ENCODE assay signal across 22 cellular contexts in genomic region chr3:10952525-10952924, GRCh38. TPM values are rescaled to one million over a fixed set of nuclear protein-coding genes. Genes with fewer than 3 reads are reported as not detected.
DNase-seq lines count a peak whose midpoint lies in the region; ATAC-seq, FAIRE-seq and TF ChIP-seq lines count a peak whose summit lies in the region.
"Had no signal": no experiment of that assay in that cellular context is flagged by ENCODE, and none has a peak within 500 bp of the region (broad histone marks: within the 10 kb centered on the region; RNA-seq: fewer than 3 reads in every experiment).

No MANE protein-coding gene starts in this region.

- in situ Hi-C loops in HepG2 (cut with HindIII; ENCODE audit: extremely low pct_ligation_motif_present, low pct_unique_long_range_greater_than_20kb), result no loop called here
- in situ Hi-C loops in mammary epithelial cell (cut with MboI; ENCODE audit: low sequenced_read_pairs in 2 of 2), result loop anchor here in 1 of 2 donors (5.0 kb wide), 1 partner anchor 105 kb away; no protein-coding TSS in a partner anchor

- H3K4me1 ChIP-seq in HepG2 (ENCODE audit: insufficient read depth, low read length), result no peaks in the 10 kb centered on the region
- H3K4me1 ChIP-seq in right lobe of liver, result no peaks in the 10 kb centered on the region
- H3K4me1 ChIP-seq in mammary epithelial cell (ENCODE audit: insufficient read depth, low read length), result no peaks in the 10 kb centered on the region

- H3K27ac ChIP-seq in HepG2 (ENCODE audit: extremely low read length, insufficient read depth, low read length) (no peak overlapping the region), right lobe of liver (no peak overlapping the region), neural cell (ENCODE audit: low read length) (no peak overlapping the region), mammary epithelial cell (ENCODE audit: insufficient read depth, low read depth, low read length) (no peak overlapping the region)

- H4K20me1 ChIP-seq in HepG2 (ENCODE audit: insufficient read depth, low read length) (no peaks in the 10 kb centered on the region), neural cell (ENCODE audit: insufficient read depth) (no peaks in the 10 kb centered on the region), mammary epithelial cell (ENCODE audit: insufficient read depth, low read length) (no peaks in the 10 kb centered on the region)

- peaks cover 8 to 47% of the 10 kb centered on the region in 2 experiments; a peak in 4 of 5 replicates for H3K27me3 ChIP-seq in HepG2 (ENCODE audit: control insufficient read depth in 1 of 2, insufficient read depth in 2 of 2, low read length in 2 of 2)
- no peaks in the 10 kb centered on the region for H3K27me3 ChIP-seq in right lobe of liver
- no peaks in the 10 kb centered on the region for H3K27me3 ChIP-seq in neural cell (ENCODE audit: insufficient read depth, low read depth, low read length)
- H3K27me3 ChIP-seq in mammary epithelial cell (ENCODE audit: insufficient read depth, low read length), result peaks cover 2% of the 10 kb centered on the region

- TF ChIP-seq POLR2A in HepG2 (IDR thresholded peaks at IDR 0.05; ENCODE audit: insufficient read depth in 1 of 2, low read depth in 2 of 2, low read length in 2 of 2), result no peak
- TF ChIP-seq POLR2A in right lobe of liver (IDR thresholded peaks at IDR 0.05), result no peak

- 0% methylated on average over 1 of the region's 3 CpGs for WGBS in HepG2 (ENCODE audit: low lambda C conversion rate)
- 29% methylated on average over 2 of the region's 3 CpGs for WGBS in right lobe of liver (ENCODE audit: insufficient coverage, low coverage, low lambda C conversion rate, missing lambda C conversion rate)
- 71% methylated on average over 2 of the region's 3 CpGs for WGBS in mammary epithelial cell (ENCODE audit: low coverage, missing lambda C conversion rate)

- FAIRE-seq in HepG2 (lab: Jason Lieb, UNC), result no peak
- FAIRE-seq: GM12891, GM18507, H1 had no signal

- POLR2A ChIA-PET in HepG2 (lab: Yijun Ruan, JAX), result no interaction called here

- intact Hi-C loops in HepG2 (cut with micrococcal nuclease; ENCODE audit: unreplicated experiment), result no loop called here
- intact Hi-C loops in right lobe of liver (cut with DNase I), result no loop called here
- intact Hi-C loops in mammary epithelial cell (cut with micrococcal nuclease), result no loop called here

- H3F3A ChIP-seq in neural cell (ENCODE audit: insufficient read depth, low read length, poor library complexity, severe bottlenecking), result no peaks in the 10 kb centered on the region

- ATAC-seq in HepG2 (no peak), right lobe of liver (no peak)
- ATAC-seq: HCT116 had no signal

- dilution Hi-C loops in mammary epithelial cell (cut with HindIII; ENCODE audit: low sequenced_read_pairs), result no loop called here

- TF ChIP-seq EP300 in HepG2 (IDR thresholded peaks at IDR 0.05; ENCODE audit: low read depth in 2 of 2, low read length in 2 of 2), result no peak
- no peak for TF ChIP-seq EP300 in HepG2 (CRISPR knock-in tag; IDR thresholded peaks at IDR 0.05; ENCODE audit: borderline replicate concordance)
- TF ChIP-seq EP300 in neural cell (conservative IDR thresholded peaks at IDR 0.05; ENCODE audit: poor library complexity, severe bottlenecking), result no peak

- DNase-seq in HepG2 (ENCODE audit: low spot score) (no peak), right lobe of liver (no peak), NCI-H69 (lab: John Stamatoyannopoulos, UW) (peak; percentile 19), mucosa of gallbladder (ENCODE audit: low spot score) (no peak), mammary epithelial cell (no peak)
- DNase-seq: C1 segment of cervical spinal cord; Calu3; CD4-positive, alpha-beta memory T cell; COR-L47; DMS53; DMS79 treated with DMSO at 0.1 percent for 48 hours; GF-D8; H9 had no signal

- TF ChIP-seq RAD21 in HepG2 (CRISPR knock-in tag; IDR thresholded peaks at IDR 0.05) (no peak), neural cell (conservative IDR thresholded peaks at IDR 0.05) (no peak)

- H3K36me3 ChIP-seq in HepG2 (replicated peaks in 1 of 2; ENCODE audit: control insufficient read depth in 1 of 2, insufficient read depth in 2 of 2, low read length in 2 of 2), result no peaks in the 10 kb centered on the region
- H3K36me3 ChIP-seq in right lobe of liver, result no peaks in the 10 kb centered on the region
- no peaks in the 10 kb centered on the region for H3K36me3 ChIP-seq in neural cell (ENCODE audit: insufficient read depth, low read length)
- H3K36me3 ChIP-seq in mammary epithelial cell (ENCODE audit: insufficient read depth, low read length), result no peaks in the 10 kb centered on the region

- H3K4me2 ChIP-seq in HepG2 (ENCODE audit: low read depth, low read length), result no peak overlapping the region
- H3K4me2 ChIP-seq in neural cell (ENCODE audit: low read length), result no peak overlapping the region
- H3K4me2 ChIP-seq in mammary epithelial cell (ENCODE audit: insufficient read depth, low read depth, low read length), result no peak overlapping the region

- no peaks in the 10 kb centered on the region for H3K9me3 ChIP-seq in HepG2 (ENCODE audit: low read length)
- no peaks in the 10 kb centered on the region for H3K9me3 ChIP-seq in right lobe of liver
- H3K9me3 ChIP-seq in neural cell (ENCODE audit: low read length), result no peaks in the 10 kb centered on the region
- H3K9me3 ChIP-seq in mammary epithelial cell (replicated peaks; ENCODE audit: insufficient read depth, low read length), result no peaks in the 10 kb centered on the region

- TF ChIP-seq CTCF in HepG2 (CRISPR knock-in tag; IDR thresholded peaks at IDR 0.05) (no peak), right lobe of liver (IDR thresholded peaks at IDR 0.05) (no peak), neural cell (IDR thresholded peaks at IDR 0.05; ENCODE audit: poor library complexity, severe bottlenecking) (no peak), mammary epithelial cell (conservative IDR thresholded peaks at IDR 0.05 in 1 of 2, IDR thresholded peaks at IDR 0.05 in 1 of 2; ENCODE audit: extremely low read depth in 1 of 2, insufficient read depth in 1 of 2, low read depth in 1 of 2, low read length in 2 of 2) (no peak)

- H3K79me2 ChIP-seq in HepG2 (ENCODE audit: insufficient read depth, low read length) (no peaks in the 10 kb centered on the region), neural cell (replicated peaks; ENCODE audit: insufficient read depth, low read length) (no peaks in the 10 kb centered on the region), mammary epithelial cell (ENCODE audit: insufficient read depth, low read length) (no peaks in the 10 kb centered on the region)

- H3K9ac ChIP-seq in HepG2 (ENCODE audit: insufficient read depth, low read depth, low read length), result no peak overlapping the region
- peak overlapping the region; percentile 34 for H3K9ac ChIP-seq in neural cell (ENCODE audit: low read length)
- no peak overlapping the region for H3K9ac ChIP-seq in mammary epithelial cell (ENCODE audit: insufficient read depth, low read length)

- H2AFZ ChIP-seq in HepG2 (ENCODE audit: low read length), result no peak overlapping the region
- H2AFZ ChIP-seq in neural cell (ENCODE audit: low read depth, low read length), result no peak overlapping the region
- no peak overlapping the region for H2AFZ ChIP-seq in mammary epithelial cell (ENCODE audit: low read depth, low read length)

- no peak overlapping the region for H3K4me3 ChIP-seq in HepG2 (replicated peaks in 1 of 3; ENCODE audit: insufficient read depth in 1 of 3, low read depth in 2 of 3, low read length in 3 of 3)
- H3K4me3 ChIP-seq in right lobe of liver, result no peak overlapping the region
- H3K4me3 ChIP-seq in neural cell (ENCODE audit: low read length), result no peak overlapping the region
- no peak overlapping the region for H3K4me3 ChIP-seq in mammary epithelial cell (replicated peaks in 1 of 3; ENCODE audit: insufficient read depth in 1 of 3, low read depth in 2 of 3, low read length in 3 of 3)

- BruUV-seq in HepG2 (replicated peaks; lab: Mats Ljungman, UMichigan) (no TSS peak), mammary epithelial cell (replicated peaks; lab: Mats Ljungman, UMichigan) (no TSS peak)

- CTCF ChIA-PET in HepG2 (lab: Yijun Ruan, JAX; ENCODE audit: low intra/inter-chr PET ratio, low total read pairs) (no interaction called here), mammary epithelial cell (lab: Charles Lee; ENCODE audit: low non-redundant PET) (interaction anchor here (0.6 kb wide), 1 partner anchor 47 kb away, joined by 3 read pairs; no protein-coding TSS in a partner anchor)

- H3K9me2 ChIP-seq in neural cell (ENCODE audit: insufficient read depth, low read length), result no peaks in the 10 kb centered on the region

RNA-seq across cellular contexts. Expression of gene SLC6A1, which starts 40.0 kb away (rescaled TPM):
- total RNA-seq in HepG2 (2016; rRNA removed; fragmentation: Illumina TruSeq; extraction: Trizol), result not detected in 2 replicates
- total RNA-seq in HepG2 (2016; cell fraction: cytosol; rRNA removed; fragmentation: Illumina TruSeq; extraction: Trizol; ENCODE audit: low read depth), result not detected in 2 replicates
- total RNA-seq in HepG2 (2016; cell fraction: insoluble cytoplasmic fraction; rRNA removed; fragmentation: Illumina TruSeq; extraction: Trizol), result not detected in 2 replicates
- total RNA-seq in HepG2 (2016; cell fraction: membrane; rRNA removed; fragmentation: Illumina TruSeq; extraction: Trizol), result not detected in 2 replicates
- total RNA-seq in HepG2 (2016; cell fraction: nucleus; rRNA removed; fragmentation: Illumina TruSeq; extraction: Trizol), result not detected in 2 replicates
- polyA plus RNA-seq in HepG2 (2011; rRNA removed), result 0.04 TPM in 1 of 2 replicates, not detected in the other
- not detected in 2 replicates for polyA plus RNA-seq in HepG2 (2011; cell fraction: cytosol; rRNA removed)
- polyA plus RNA-seq in HepG2 (2011; cell fraction: nucleus; rRNA removed), result 0.03 and 0.05 TPM in 2 replicates
- 0.07 TPM in 1 of 2 replicates, not detected in the other for polyA plus RNA-seq in HepG2 (2012)
- polyA plus RNA-seq in HepG2 (2016; cell fraction: cytosol; fragmentation: Illumina TruSeq; extraction: Trizol; ENCODE audit: low read depth), result not detected in 2 replicates
- polyA plus RNA-seq in HepG2 (2016; cell fraction: insoluble cytoplasmic fraction; fragmentation: Illumina TruSeq; extraction: Trizol; ENCODE audit: low read depth), result not detected in 2 replicates
- polyA plus RNA-seq in HepG2 (2016; cell fraction: membrane; fragmentation: Illumina TruSeq; extraction: Trizol; ENCODE audit: low read depth), result not detected in 2 replicates
- polyA plus RNA-seq in HepG2 (2016; cell fraction: nucleus; fragmentation: Illumina TruSeq; extraction: Trizol; ENCODE audit: insufficient read depth, low read depth), result not detected in 2 replicates
- not detected in 2 replicates for polyA minus RNA-seq in HepG2 (2011; rRNA and poly(A)+ RNA removed; ENCODE audit: low replicate concordance)
- polyA minus RNA-seq in HepG2 (2011; cell fraction: cytosol; rRNA and poly(A)+ RNA removed), result not detected in 2 replicates
- not detected in 2 replicates for polyA minus RNA-seq in HepG2 (2011; cell fraction: nucleus; rRNA and poly(A)+ RNA removed)
- 10 to 100 TPM; 14.5 to 70.1 (median 37.3) TPM for total RNA-seq in right lobe of liver
- 43.2 and 52.0 TPM in 2 replicates for polyA plus RNA-seq in neural cell
- 61.6 and 66.3 TPM in 2 replicates for polyA minus RNA-seq in neural cell
- total RNA-seq in mucosa of gallbladder, result 7.4 TPM
- total RNA-seq in mammary epithelial cell, result under 1 TPM in 1 of 2 donors, not detected in 1; under 0.01 TPM
- not detected for polyA plus RNA-seq in mammary epithelial cell
- polyA minus RNA-seq in mammary epithelial cell, result not detected
- total RNA-seq: A172; A673; Calu3; CD4-positive, alpha-beta memory T cell; G401; H9 had no signal
- polyA plus RNA-seq: BJ; CD4-positive, alpha-beta memory T cell had no signal
